20 cellular contexts compared by ENCODE assay signal in genomic region chr13:73324842-73325241, GRCh38.
A peak's percentile ranks its signal among the peaks of the same experiment; 100 is the strongest.
DNase-seq lines count a peak whose midpoint lies in the region; ATAC-seq and TF ChIP-seq lines count a peak whose summit lies in the region.
"Had no signal": no experiment of that assay in that cellular context is flagged by ENCODE, and none has a peak within 500 bp of the region (broad histone marks: within the 10 kb centered on the region; RNA-seq: fewer than 3 reads in every experiment).

No MANE protein-coding gene starts in this region.

- peak overlapping the region; percentile 83 for H3K27ac Mint-ChIP-seq in Calu3 (ENCODE audit: unreplicated experiment)
- peak overlapping the region; percentile 87 for H3K27ac Mint-ChIP-seq in progenitor cell of endocrine pancreas
- H3K27ac Mint-ChIP-seq: CD4-positive, alpha-beta T cell; GM23338 had no signal

- H3K4me1 Mint-ChIP-seq in Calu3 (ENCODE audit: low read depth, unreplicated experiment) (peaks cover 11% of the 10 kb centered on the region), progenitor cell of endocrine pancreas (ENCODE audit: low read depth) (peaks cover 41% of the 10 kb centered on the region)

- TF ChIP-seq EP300 in suprapubic skin (IDR thresholded peaks at IDR 0.05) = no peak

- no peak for DNase-seq in Calu3
- DNase-seq in SJCRH30 = no peak
- no peak for DNase-seq in left colon
- no peak for DNase-seq in progenitor cell of endocrine pancreas (ENCODE audit: low spot score, unreplicated experiment)
- no peak for DNase-seq in DMS153 (lab: John Stamatoyannopoulos, UW)
- no peak for DNase-seq in NCI-H187 (lab: John Stamatoyannopoulos, UW)
- no peak for DNase-seq in suprapubic skin (ENCODE audit: low spot score in 2 of 2)
- DNase-seq: CD4-positive, alpha-beta T cell; DMS79; Karpas-422; MG63; NCI-H1048; NCI-H1436; NCI-H2029; NCI-H2171 treated with DMSO at 0.1 percent for 48 hours; NCI-H446 treated with DMSO at 0.1 percent for 48 hours; Right ventricle myocardium superior had no signal

- peaks cover 12% of the 10 kb centered on the region for H3K36me3 Mint-ChIP-seq in Calu3 (ENCODE audit: insufficient read depth, unreplicated experiment)
- no peaks in the 10 kb centered on the region for H3K36me3 Mint-ChIP-seq in progenitor cell of endocrine pancreas (ENCODE audit: insufficient read depth)

- no peak for TF ChIP-seq POLR2A in suprapubic skin (IDR thresholded peaks at IDR 0.05)

- H3K9me3 ChIP-seq in SJCRH30 (replicated peaks) (no peaks in the 10 kb centered on the region), suprapubic skin (no peaks in the 10 kb centered on the region)
- H3K9me3 ChIP-seq: MG63 had no signal

- H3K27me3 Mint-ChIP-seq in Calu3 (ENCODE audit: unreplicated experiment) (no peaks in the 10 kb centered on the region), progenitor cell of endocrine pancreas (no peaks in the 10 kb centered on the region)

- H3K27ac ChIP-seq in SJCRH30 (peak overlapping the region; percentile 87), suprapubic skin (no peak overlapping the region)
- H3K27ac ChIP-seq: SK-N-MC had no signal

- no TSS peak for BruUV-seq in Calu3 (replicated peaks; lab: Mats Ljungman, UMichigan)

- intact Hi-C loops in Calu3 (cut with micrococcal nuclease; ENCODE audit: unreplicated experiment) = loop anchor here (1.0 to 5.0 kb wide), 6 partner anchors 42 to 377 kb away; no protein-coding TSS in a partner anchor
- intact Hi-C loops in left colon (cut with DNase I, micrococcal nuclease) = no loop called here

- CTCF ChIA-PET in Calu3 (lab: Charles Lee) = no interaction called here

- H3K4me3 ChIP-seq in SJCRH30 = peak overlapping the region; percentile 26; the same call in 1 of the 2 replicates
- no peak overlapping the region for H3K4me3 ChIP-seq in suprapubic skin
- H3K4me3 ChIP-seq: GM23338, MG63, SK-N-MC had no signal

- H3K27me3 ChIP-seq in SJCRH30 (no peaks in the 10 kb centered on the region), suprapubic skin (no peaks in the 10 kb centered on the region)
- H3K27me3 ChIP-seq: MG63 had no signal

- no peak overlapping the region for H3K4me3 Mint-ChIP-seq in Calu3 (ENCODE audit: low read depth, unreplicated experiment)
- no peak overlapping the region for H3K4me3 Mint-ChIP-seq in progenitor cell of endocrine pancreas (ENCODE audit: low read depth)
- H3K4me3 Mint-ChIP-seq: CD4-positive, alpha-beta T cell; GM23338 had no signal

- peak; percentile 34 for ATAC-seq in left colon
- ATAC-seq in HG03439 (IDR thresholded peaks at IDR 0.05; ENCODE audit: unreplicated experiment) = no peak
- ATAC-seq: GM23338 had no signal

- H3K9me3 Mint-ChIP-seq in Calu3 (ENCODE audit: low read depth, unreplicated experiment) = no peaks in the 10 kb centered on the region
- peaks cover 8% of the 10 kb centered on the region for H3K9me3 Mint-ChIP-seq in progenitor cell of endocrine pancreas (ENCODE audit: low read depth)
- H3K9me3 Mint-ChIP-seq: CD4-positive, alpha-beta T cell; GM23338 had no signal

- H3K4me1 ChIP-seq in SJCRH30 (peaks cover 27% of the 10 kb centered on the region), suprapubic skin (no peaks in the 10 kb centered on the region)

- H3K36me3 ChIP-seq in SJCRH30 = no peaks in the 10 kb centered on the region
- no peaks in the 10 kb centered on the region for H3K36me3 ChIP-seq in suprapubic skin
- H3K36me3 ChIP-seq: MG63 had no signal

- TF ChIP-seq CTCF in Calu3 (IDR thresholded peaks at IDR 0.05; ENCODE audit: unreplicated experiment) = no peak
- TF ChIP-seq CTCF in progenitor cell of endocrine pancreas (IDR thresholded peaks at IDR 0.05; ENCODE audit: unreplicated experiment) = no peak
- no peak for TF ChIP-seq CTCF in suprapubic skin (IDR thresholded peaks at IDR 0.05)

- WGBS in suprapubic skin = 86% methylated on average over 3 of the region's 3 CpGs
